Comparison of ENCODE assay signal across 25 cellular contexts in genomic region chr19:30356951-30357579, GRCh38. TPM values are rescaled to one million over a fixed set of nuclear protein-coding genes. Genes with fewer than 3 reads are reported as not detected.
DNase-seq lines count a peak whose midpoint lies in the region; ATAC-seq, FAIRE-seq and TF ChIP-seq lines count a peak whose summit lies in the region.
"Had no signal": no experiment of that assay in that cellular context is flagged by ENCODE, and none has a peak within 500 bp of the region (broad histone marks: within the 10 kb centered on the region; RNA-seq: fewer than 3 reads in every experiment).

No MANE protein-coding gene starts in this region.

- ATAC-seq in K562, result peak; percentile 29; the same call in 1 of the 3 replicates
- no peak for ATAC-seq in HepG2
- ATAC-seq in GM19452 (IDR thresholded peaks at IDR 0.05; ENCODE audit: unreplicated experiment), result no peak
- ATAC-seq: GM12878 had no signal

- H3K9me3 ChIP-seq in K562 (replicated peaks; ENCODE audit: control insufficient read depth, insufficient read depth, low read depth, low read length) (no peaks in the 10 kb centered on the region), HepG2 (ENCODE audit: low read length) (no peaks in the 10 kb centered on the region)
- H3K9me3 ChIP-seq: BE2C had no signal

- no peaks in the 10 kb centered on the region for H3K4me1 ChIP-seq in K562 (replicated peaks in 1 of 2; ENCODE audit: control insufficient read depth in 2 of 2, insufficient read depth in 2 of 2, low read length in 2 of 2)
- peaks cover 4% of the 10 kb centered on the region for H3K4me1 ChIP-seq in HepG2 (ENCODE audit: insufficient read depth, low read length)

- H2AFZ ChIP-seq in K562 (ENCODE audit: low read depth, low read length) (no peak overlapping the region), HepG2 (ENCODE audit: low read length) (no peak overlapping the region)

- TF ChIP-seq EP300 in K562 (IDR thresholded peaks at IDR 0.05; ENCODE audit: low read length), result no peak
- no peak for TF ChIP-seq EP300 in HepG2 (IDR thresholded peaks at IDR 0.05; ENCODE audit: low read depth in 2 of 2, low read length in 2 of 2)
- TF ChIP-seq EP300 in HepG2 (CRISPR knock-in tag; IDR thresholded peaks at IDR 0.05; ENCODE audit: borderline replicate concordance), result no peak

- H3K36me3 ChIP-seq in K562 (ENCODE audit: control insufficient read depth, insufficient read depth, low read length) (no peaks in the 10 kb centered on the region), HepG2 (replicated peaks in 1 of 2; ENCODE audit: control insufficient read depth in 1 of 2, insufficient read depth in 2 of 2, low read length in 2 of 2) (no peaks in the 10 kb centered on the region)
- H3K36me3 ChIP-seq: BE2C had no signal

- intact Hi-C loops in K562 (cut with micrococcal nuclease) (no loop called here), HepG2 (cut with micrococcal nuclease; ENCODE audit: unreplicated experiment) (no loop called here), posterior vena cava (cut with DNase I) (no loop called here)

- H3K27me3 ChIP-seq in K562 (ENCODE audit: control insufficient read depth in 2 of 2, insufficient read depth in 2 of 2, low read length in 2 of 2) (peaks cover 12 to 27% of the 10 kb centered on the region in 2 experiments), HepG2 (ENCODE audit: control insufficient read depth in 1 of 2, insufficient read depth in 2 of 2, low read length in 2 of 2) (peaks cover 0 to 21% of the 10 kb centered on the region in 2 experiments; a peak in 3 of 5 replicates)
- H3K27me3 ChIP-seq: BE2C had no signal

- TF ChIP-seq CTCF in K562 (IDR thresholded peaks at IDR 0.05 in 2 of 3, conservative IDR thresholded peaks at IDR 0.05 in 1 of 3; ENCODE audit: insufficient read depth in 2 of 3, low read depth in 1 of 3, low read length in 3 of 3) (no peak), HepG2 (CRISPR knock-in tag; IDR thresholded peaks at IDR 0.05) (no peak)

- FAIRE-seq in K562 (lab: Jason Lieb, UNC) (no peak), HepG2 (lab: Jason Lieb, UNC) (no peak)
- FAIRE-seq: A204.1, GM12878, GM19239 had no signal

- H4K20me1 ChIP-seq in K562 (replicated peaks; ENCODE audit: control insufficient read depth, insufficient read depth, low read length) (0 out of 2 replicates have a peak, but pooled peaks cover 4% of the 10 kb centered on the region), HepG2 (ENCODE audit: insufficient read depth, low read length) (no peaks in the 10 kb centered on the region)

- H3K4me3 ChIP-seq in K562 (no peak overlapping the region), HepG2 (replicated peaks in 1 of 3; ENCODE audit: insufficient read depth in 1 of 3, low read depth in 2 of 3, low read length in 3 of 3) (no peak overlapping the region)
- H3K4me3 ChIP-seq: GM12878 had no signal

- WGBS in K562 (ENCODE audit: insufficient coverage, low coverage, missing lambda C conversion rate), result 4% methylated on average over 11 of the region's 11 CpGs
- 26% methylated on average over 11 of the region's 11 CpGs for WGBS in HepG2 (ENCODE audit: low lambda C conversion rate)

- CTCF ChIA-PET in K562 (lab: Yijun Ruan, JAX; ENCODE audit: low intra/inter-chr PET ratio), result no interaction called here
- CTCF ChIA-PET in HepG2 (lab: Yijun Ruan, JAX; ENCODE audit: low intra/inter-chr PET ratio, low total read pairs), result no interaction called here

- DNase-seq in K562 (ENCODE audit: extremely low read depth in 1 of 4, low spot score in 3 of 4), result no peak
- DNase-seq in HepG2 (ENCODE audit: low spot score), result no peak
- peak; percentile 31 for DNase-seq in posterior vena cava (ENCODE audit: low spot score)
- no peak for DNase-seq in ecto neural progenitor cell (ENCODE audit: low spot score)
- no peak for DNase-seq in NCI-H2171 (lab: John Stamatoyannopoulos, UW)
- DNase-seq: ACHN; BE2C; C1 segment of cervical spinal cord; CD4-positive, CD25-positive, alpha-beta regulatory T cell; CD8-positive, alpha-beta memory T cell; COR-L47; DMS 273 treated with DMSO at 0.1 percent for 48 hours; DMS53; DND-41; EL; GOT3; H9; IMR-90; KBM-7 had no signal

- no peaks in the 10 kb centered on the region for H3K9me1 ChIP-seq in K562 (ENCODE audit: control insufficient read depth, insufficient read depth, low read length)

- TF ChIP-seq POLR2A in K562 (conservative IDR thresholded peaks at IDR 0.05) (no peak), HepG2 (IDR thresholded peaks at IDR 0.05; ENCODE audit: insufficient read depth in 1 of 2, low read depth in 2 of 2, low read length in 2 of 2) (no peak)

- H3K79me2 ChIP-seq in K562 (ENCODE audit: control insufficient read depth, insufficient read depth, low read length) (no peaks in the 10 kb centered on the region), HepG2 (ENCODE audit: insufficient read depth, low read length) (no peaks in the 10 kb centered on the region)

- TF ChIP-seq RAD21 in K562 (CRISPR knock-in tag; conservative IDR thresholded peaks at IDR 0.05 in 1 of 2, IDR thresholded peaks at IDR 0.05 in 1 of 2) (no peak), HepG2 (CRISPR knock-in tag; IDR thresholded peaks at IDR 0.05) (no peak)

- H3K4me2 ChIP-seq in K562 (ENCODE audit: insufficient read depth, low read length) (no peak overlapping the region), HepG2 (ENCODE audit: low read depth, low read length) (no peak overlapping the region)

- H3K27ac ChIP-seq in K562 (ENCODE audit: extremely low read depth, low read depth, low read length), result no peak overlapping the region
- H3K27ac ChIP-seq in HepG2 (ENCODE audit: extremely low read length, insufficient read depth, low read length), result no peak overlapping the region

- POLR2A ChIA-PET in K562 (lab: Yijun Ruan, JAX) (interaction anchor here (0.6 kb wide), 1 partner anchor 804 kb away, joined by 3 read pairs; no protein-coding TSS in a partner anchor), HepG2 (lab: Yijun Ruan, JAX) (no interaction called here)

- H3K9ac ChIP-seq in K562 (ENCODE audit: insufficient read depth in 1 of 2, low read depth in 2 of 2, low read length in 2 of 2) (no peak overlapping the region), HepG2 (ENCODE audit: insufficient read depth, low read depth, low read length) (no peak overlapping the region)

- in situ Hi-C loops in K562 (cut with MboI), result no loop called here
- in situ Hi-C loops in HepG2 (cut with HindIII; ENCODE audit: extremely low pct_ligation_motif_present, low pct_unique_long_range_greater_than_20kb), result no loop called here

- BruUV-seq in K562 (replicated peaks; lab: Mats Ljungman, UMichigan) (no TSS peak), HepG2 (replicated peaks; lab: Mats Ljungman, UMichigan) (no TSS peak)

TF ChIP-seq in K562, 482 proteins besides CTCF, POLR2A, EP300 and RAD21 (continues in another document):
- TF ChIP-seq ZNF436 (CRISPR knock-in tag; IDR thresholded peaks at IDR 0.05), result no peak

TF ChIP-seq in HepG2, 621 proteins besides CTCF, POLR2A, EP300 and RAD21 (continues in another document):
- TF ChIP-seq CREB1 (IDR thresholded peaks at IDR 0.05) (peak; percentile 12; the same call in 1 of the 2 replicates), CREB1 (CRISPR knock-in tag; IDR thresholded peaks at IDR 0.05) (no peak), KLF11 (CRISPR knock-in tag; IDR thresholded peaks at IDR 0.05) (no peak), HDAC6 (IDR thresholded peaks at IDR 0.05; ENCODE audit: low read depth, low read length) (no peak), ZBTB3 (CRISPR knock-in tag; IDR thresholded peaks at IDR 0.05; ENCODE audit: borderline replicate concordance, low read depth) (no peak), SATB2 (CRISPR knock-in tag; IDR thresholded peaks at IDR 0.05) (no peak)

RNA-seq across cellular contexts. Expression of gene ZNF536, which starts 15.1 kb away (rescaled TPM):
- not detected in 2 replicates for total RNA-seq in K562 (2011; cell fraction: chromatin; rRNA removed; ENCODE audit: low replicate concordance)
- total RNA-seq in K562 (2011; cell fraction: nucleolus; rRNA removed), result not detected in 2 replicates
- not detected in 2 replicates for total RNA-seq in K562 (2011; cell fraction: nucleoplasm; rRNA removed)
- total RNA-seq in K562 (2014; rRNA removed) (not detected in 2 replicates), K562 (2014; rRNA removed; fragmentation: Illumina TruSeq; extraction: Trizol) (not detected in 2 replicates), K562 (2015; rRNA removed; fragmentation: Illumina TruSeq; extraction: Trizol) (not detected in 2 replicates), K562 (2021) (not detected in 2 replicates), HepG2 (2016; rRNA removed; fragmentation: Illumina TruSeq; extraction: Trizol) (not detected in 2 replicates), posterior vena cava (1 to 10 TPM; 2.8 to 3.6 TPM)
- polyA plus RNA-seq in K562 (2011; rRNA removed) (not detected in 2 replicates), K562 (2014; fragmentation: Illumina TruSeq; extraction: Trizol) (not detected in 2 replicates), K562 (2014; fragmentation: Nextera tagmentation; extraction: Ambion mirVana) (not detected), K562 (2014; rRNA removed) (not detected in 2 replicates), HepG2 (2011; rRNA removed) (not detected in 2 replicates)
- polyA plus RNA-seq in K562 (2011; cell fraction: cytosol; rRNA removed), result not detected in 2 replicates
- not detected in 2 replicates for polyA plus RNA-seq in K562 (2011; cell fraction: nucleus; rRNA removed)
- polyA plus RNA-seq in K562 (2012), result 0.04 TPM in 1 of 2 replicates, not detected in the other
- not detected in 2 replicates for polyA minus RNA-seq in K562 (2011; rRNA and poly(A)+ RNA removed)
- polyA minus RNA-seq in K562 (2011; cell fraction: cytosol; rRNA and poly(A)+ RNA removed), result not detected in 2 replicates
- polyA minus RNA-seq in K562 (2011; cell fraction: nucleus; rRNA and poly(A)+ RNA removed), result not detected in 2 replicates
- total RNA-seq in HepG2 (2016; cell fraction: cytosol; rRNA removed; fragmentation: Illumina TruSeq; extraction: Trizol; ENCODE audit: low read depth), result not detected in 2 replicates
- not detected in 2 replicates for total RNA-seq in HepG2 (2016; cell fraction: insoluble cytoplasmic fraction; rRNA removed; fragmentation: Illumina TruSeq; extraction: Trizol)
- total RNA-seq in HepG2 (2016; cell fraction: membrane; rRNA removed; fragmentation: Illumina TruSeq; extraction: Trizol), result not detected in 2 replicates
- total RNA-seq in HepG2 (2016; cell fraction: nucleus; rRNA removed; fragmentation: Illumina TruSeq; extraction: Trizol), result not detected in 2 replicates
- polyA plus RNA-seq in HepG2 (2011; cell fraction: cytosol; rRNA removed), result not detected in 2 replicates
- not detected in 2 replicates for polyA plus RNA-seq in HepG2 (2011; cell fraction: nucleus; rRNA removed)
- not detected in 2 replicates for polyA plus RNA-seq in HepG2 (2012)
- not detected in 2 replicates for polyA plus RNA-seq in HepG2 (2016; cell fraction: cytosol; fragmentation: Illumina TruSeq; extraction: Trizol; ENCODE audit: low read depth)
- polyA plus RNA-seq in HepG2 (2016; cell fraction: insoluble cytoplasmic fraction; fragmentation: Illumina TruSeq; extraction: Trizol; ENCODE audit: low read depth), result not detected in 2 replicates
- not detected in 2 replicates for polyA plus RNA-seq in HepG2 (2016; cell fraction: membrane; fragmentation: Illumina TruSeq; extraction: Trizol; ENCODE audit: low read depth)
- not detected in 2 replicates for polyA plus RNA-seq in HepG2 (2016; cell fraction: nucleus; fragmentation: Illumina TruSeq; extraction: Trizol; ENCODE audit: insufficient read depth, low read depth)
- not detected in 2 replicates for polyA minus RNA-seq in HepG2 (2011; rRNA and poly(A)+ RNA removed; ENCODE audit: low replicate concordance)
- not detected in 2 replicates for polyA minus RNA-seq in HepG2 (2011; cell fraction: cytosol; rRNA and poly(A)+ RNA removed)
- polyA minus RNA-seq in HepG2 (2011; cell fraction: nucleus; rRNA and poly(A)+ RNA removed), result not detected in 2 replicates
- total RNA-seq: CD8-positive, alpha-beta memory T cell; G401; GM12878; H9; HT-29; IMR-90 had no signal
- polyA plus RNA-seq: CD8-positive, alpha-beta memory T cell; GM12878; IMR-90 had no signal
